In genomic region chr5:754143-754632, GRCh38 we compare ENCODE assay signal across 9 cellular contexts. TPM values are rescaled to one million over a fixed set of nuclear protein-coding genes. Genes with fewer than 3 reads are reported as not detected.
A peak's percentile ranks its signal among the peaks of the same experiment; 100 is the strongest.
DNase-seq lines count a peak whose midpoint lies in the region; ATAC-seq and TF ChIP-seq lines count a peak whose summit lies in the region.
"Not testable (repeated sequence)": the region's sequence is repeated elsewhere in the genome, so short reads cannot be mapped to it uniquely, and the experiment has no call there.
"Had no signal": no experiment of that assay in that cellular context is flagged by ENCODE, and none has a peak within 500 bp of the region (broad histone marks: within the 10 kb centered on the region; RNA-seq: fewer than 3 reads in every experiment).

No MANE protein-coding gene starts in this region.

- not testable (repeated sequence) for TF ChIP-seq EP300 in sigmoid colon (IDR thresholded peaks at IDR 0.05)

- not testable (repeated sequence) for H3K27me3 ChIP-seq in CD4-positive, CD25-positive, alpha-beta regulatory T cell (ENCODE audit: control insufficient read depth, insufficient read depth, low read length); sigmoid colon

- H3K36me3 Mint-ChIP-seq in CD4-positive, CD25-positive, alpha-beta regulatory T cell; activated T-cell treated with anti-CD3 and anti-CD28 coated beads, Interleukin-2, amount 50 U/mL, for 72 hours (ENCODE audit: insufficient read depth in 2 of 2); central memory CD8-positive, alpha-beta T cell (ENCODE audit: insufficient read depth): not testable (repeated sequence)

- H3K9me3 Mint-ChIP-seq in CD4-positive, CD25-positive, alpha-beta regulatory T cell; activated T-cell treated with anti-CD3 and anti-CD28 coated beads, Interleukin-2, amount 50 U/mL, for 72 hours; central memory CD8-positive, alpha-beta T cell; stimulated activated naive CD8-positive, alpha-beta T cell treated with anti-CD3 and anti-CD28 coated beads, Interleukin-15, amount 100 ng/mL, for 72 hours: not testable (repeated sequence)

- peak overlapping the region in 2 of 3 donors; percentile 16 to 33 for H3K27ac Mint-ChIP-seq in CD4-positive, CD25-positive, alpha-beta regulatory T cell
- H3K27ac Mint-ChIP-seq in activated T-cell treated with anti-CD3 and anti-CD28 coated beads, Interleukin-2, amount 50 U/mL, for 72 hours: not testable (repeated sequence)
- peak overlapping the region; percentile 19 for H3K27ac Mint-ChIP-seq in central memory CD8-positive, alpha-beta T cell (ENCODE audit: low read depth)
- H3K27ac Mint-ChIP-seq in stimulated activated naive CD8-positive, alpha-beta T cell treated with anti-CD3 and anti-CD28 coated beads, Interleukin-15, amount 100 ng/mL, for 72 hours: peak overlapping the region; percentile 22 to 47

- DNase-seq in CD4-positive, CD25-positive, alpha-beta regulatory T cell; central memory CD8-positive, alpha-beta T cell (ENCODE audit: low spot score in 2 of 2): not testable (repeated sequence)
- peak; percentile 20 for DNase-seq in GM20000 (ENCODE audit: low spot score)
- peak; percentile 43 for DNase-seq in activated CD4-positive, alpha-beta T cell treated with anti-CD3 and anti-CD28 coated beads for 48 hours
- peak in 1 of 2 donors; percentile 68 for DNase-seq in activated T-cell treated with anti-CD3 and anti-CD28 coated beads, Interleukin-2, amount 50 U/mL, for 72 hours
- peak; percentile 53 for DNase-seq in islet precursor cell
- peak; percentile 24 for DNase-seq in sigmoid colon
- DNase-seq in stimulated activated naive CD8-positive, alpha-beta T cell treated with anti-CD3 and anti-CD28 coated beads, Interleukin-15, amount 100 ng/mL, for 72 hours: peak; percentile 39 to 58

- not testable (repeated sequence) for ATAC-seq in CD4-positive, CD25-positive, alpha-beta regulatory T cell (ENCODE audit: low read depth in 2 of 2); central memory CD8-positive, alpha-beta T cell (replicated peaks; ENCODE audit: extremely low read depth, poor library complexity, severe bottlenecking)
- ATAC-seq in activated T-cell treated with anti-CD3 and anti-CD28 coated beads, Interleukin-2, amount 50 U/mL, for 72 hours (replicated peaks in 1 of 2): peak; percentile 19 to 76
- ATAC-seq in stimulated activated naive CD8-positive, alpha-beta T cell treated with anti-CD3 and anti-CD28 coated beads, Interleukin-15, amount 100 ng/mL, for 72 hours: peak; percentile 54

- intact Hi-C loops in sigmoid colon (cut with DNase I): not testable (repeated sequence)

- H3K27ac ChIP-seq in CD4-positive, CD25-positive, alpha-beta regulatory T cell (ENCODE audit: insufficient read depth, low read length, poor library complexity, severe bottlenecking); sigmoid colon: not testable (repeated sequence)

- not testable (repeated sequence) for H3K36me3 ChIP-seq in CD4-positive, CD25-positive, alpha-beta regulatory T cell (ENCODE audit: control insufficient read depth, insufficient read depth, low read length); sigmoid colon

- H3K4me1 ChIP-seq in CD4-positive, CD25-positive, alpha-beta regulatory T cell (ENCODE audit: control insufficient read depth, insufficient read depth, low read length, poor library complexity, severe bottlenecking): peaks cover 19% of the 10 kb centered on the region
- peaks cover 0 to 31% (median 27%) of the 10 kb centered on the region in 4 donors for H3K4me1 ChIP-seq in sigmoid colon

- peaks cover 4 to 11% (median 7%) of the 10 kb centered on the region in 4 donors for H3K4me1 Mint-ChIP-seq in CD4-positive, CD25-positive, alpha-beta regulatory T cell
- H3K4me1 Mint-ChIP-seq in activated T-cell treated with anti-CD3 and anti-CD28 coated beads, Interleukin-2, amount 50 U/mL, for 72 hours (ENCODE audit: low read depth): peaks cover 27% of the 10 kb centered on the region
- H3K4me1 Mint-ChIP-seq in central memory CD8-positive, alpha-beta T cell: peaks cover 19% of the 10 kb centered on the region
- peaks cover 30% of the 10 kb centered on the region for H3K4me1 Mint-ChIP-seq in stimulated activated naive CD8-positive, alpha-beta T cell treated with anti-CD3 and anti-CD28 coated beads, Interleukin-15, amount 100 ng/mL, for 72 hours

- not testable (repeated sequence) for TF ChIP-seq CTCF in GM20000 (IDR thresholded peaks at IDR 0.05; ENCODE audit: extremely low read depth, missing control alignments); sigmoid colon (IDR thresholded peaks at IDR 0.05)

- not testable (repeated sequence) for H3K9me3 ChIP-seq in CD4-positive, CD25-positive, alpha-beta regulatory T cell (ENCODE audit: control insufficient read depth in 2 of 2, low read length in 2 of 2); sigmoid colon

- WGBS in sigmoid colon, 2 donors: 60 to 63% methylated on average over 15 to 16 of the region's 16 CpGs

- not testable (repeated sequence) for H3K4me3 ChIP-seq in CD4-positive, CD25-positive, alpha-beta regulatory T cell (ENCODE audit: low read depth, low read length); sigmoid colon

- TF ChIP-seq POLR2A in sigmoid colon (IDR thresholded peaks at IDR 0.05): not testable (repeated sequence)

- H3K27me3 Mint-ChIP-seq in CD4-positive, CD25-positive, alpha-beta regulatory T cell; activated T-cell treated with anti-CD3 and anti-CD28 coated beads, Interleukin-2, amount 50 U/mL, for 72 hours (ENCODE audit: low read depth); stimulated activated naive CD8-positive, alpha-beta T cell treated with anti-CD3 and anti-CD28 coated beads, Interleukin-15, amount 100 ng/mL, for 72 hours: not testable (repeated sequence)
- peaks cover 14% of the 10 kb centered on the region for H3K27me3 Mint-ChIP-seq in central memory CD8-positive, alpha-beta T cell

- not testable (repeated sequence) for H3K4me3 Mint-ChIP-seq in CD4-positive, CD25-positive, alpha-beta regulatory T cell; activated T-cell treated with anti-CD3 and anti-CD28 coated beads, Interleukin-2, amount 50 U/mL, for 72 hours; central memory CD8-positive, alpha-beta T cell; stimulated activated naive CD8-positive, alpha-beta T cell treated with anti-CD3 and anti-CD28 coated beads, Interleukin-15, amount 100 ng/mL, for 72 hours

RNA-seq across cellular contexts. Expression of gene ZDHHC11B, which starts 30.3 kb away (rescaled TPM):
- 17.7 TPM for total RNA-seq in CD4-positive, CD25-positive, alpha-beta regulatory T cell
- polyA plus RNA-seq in CD4-positive, CD25-positive, alpha-beta regulatory T cell: not detected
- under 1 TPM in 1 of 2 donors, not detected in 1; 0.24 TPM for total RNA-seq in activated T-cell treated with anti-CD3 and anti-CD28 coated beads, Interleukin-2, amount 50 U/mL, for 72 hours
- 10 to 100 TPM in 1 of 4 donors, 1 to 10 TPM in 2, under 1 TPM in 1; 0.71 to 12.7 (median 2.4) TPM for total RNA-seq in sigmoid colon
- polyA plus RNA-seq in sigmoid colon: 1 to 10 TPM in 1 of 3 donors, under 1 TPM in 1, not detected in 1; 0.46 to 2.0 TPM
- polyA plus RNA-seq: CD8-positive, alpha-beta memory T cell had no signal
